In the genomic region with DNA sequence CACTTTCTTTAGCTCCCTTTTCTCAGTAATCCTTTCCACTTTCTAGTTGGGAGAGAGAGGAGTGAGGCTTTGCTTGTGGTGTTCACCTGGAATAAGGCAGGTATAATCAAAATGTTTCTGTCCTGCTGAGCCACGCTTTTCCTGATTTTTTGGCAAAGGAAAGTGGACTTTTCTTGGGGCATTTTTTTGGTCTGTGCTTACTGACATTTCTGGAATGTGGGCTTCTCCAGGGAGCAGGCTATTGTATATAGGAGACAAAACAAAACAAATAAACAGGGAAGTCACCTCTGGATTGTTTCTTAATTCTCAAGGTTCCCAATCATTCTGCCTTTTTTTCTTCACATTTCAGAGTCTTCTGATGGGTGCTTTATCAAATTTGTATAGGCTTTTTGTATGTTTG, we compare ENCODE assay signal across 24 cellular contexts.
"Had no signal": no experiment of that assay in that cellular context is flagged by ENCODE, and none has a peak within 500 bp of the region (broad histone marks: within the 10 kb centered on the region; RNA-seq: fewer than 3 reads in every experiment).

No MANE protein-coding gene starts in this region.

- H3K4me1 Mint-ChIP-seq: memory B cell; natural killer cell; stimulated activated naive B cell treated with anti-CD40 and anti-IgM and Interleukin-4, amounts not matched to agents 10 μg/mL and 1 μg/mL and 100 μg/mL, for 72 hours had no signal

- H3K27me3 ChIP-seq: brain microvascular endothelial cell, left lung, neutrophil, thyroid gland, uterus had no signal

- H3K9me3 Mint-ChIP-seq: dendritic cell treated with granulocyte-macrophage colony-stimulating factor and Interleukin-4, amounts not matched to agents 40 ng/mL and 50 ng/mL, for 4 days; natural killer cell had no signal

- ATAC-seq: left lung; mucosa of descending colon; natural killer cell; stimulated activated naive B cell treated with anti-CD40 and anti-IgM and Interleukin-4, amounts not matched to agents 10 μg/mL and 1 μg/mL and 100 μg/mL, for 72 hours had no signal

- H3K27me3 Mint-ChIP-seq: dendritic cell treated with granulocyte-macrophage colony-stimulating factor and Interleukin-4, amounts not matched to agents 40 ng/mL and 50 ng/mL, for 4 days had no signal

- H3K27ac Mint-ChIP-seq: activated naive CD8-positive, alpha-beta T cell; dendritic cell treated with granulocyte-macrophage colony-stimulating factor and Interleukin-4, amounts not matched to agents 40 ng/mL and 50 ng/mL, for 4 days; memory B cell; natural killer cell; stimulated activated naive B cell treated with anti-CD40 and anti-IgM and Interleukin-4, amounts not matched to agents 10 μg/mL and 1 μg/mL and 100 μg/mL, for 72 hours had no signal

- H3K4me1 ChIP-seq: left lung, thyroid gland, uterus had no signal

- DNase-seq: activated CD4-positive, alpha-beta T cell treated with anti-CD3 and anti-CD28 coated beads for 1 hour; activated CD4-positive, alpha-beta T cell treated with anti-CD3 and anti-CD28 coated beads, Interleukin-2, amount 50 U/mL, for 4 hours; activated effector memory CD4-positive, alpha-beta T cell treated with Interleukin-2 at 50 U/mL for 16 hours; activated T-cell treated with anti-CD3 and anti-CD28 coated beads, Interleukin-2, amount 50 U/mL, for 1 hour; amygdala; brain microvascular endothelial cell; cerebellar nuclear complex; effector memory CD4-positive, alpha-beta T cell; hippocampal formation; kidney; left lung; mucosa of descending colon; natural killer cell; posterior cingulate gyrus; stimulated activated CD4-positive, alpha-beta T cell treated with anti-CD3 and anti-CD28 coated beads, Interleukin-4, amount 100 ng/mL, for 1 hour; stimulated activated naive B cell treated with anti-CD40 and anti-IgM and Interleukin-4, amounts not matched to agents 10 μg/mL and 1 μg/mL and 100 μg/mL, for 72 hours; T-helper 1 cell; T1000; thyroid gland; uterus had no signal

- H3K27ac ChIP-seq: brain microvascular endothelial cell, left lung, neutrophil, thyroid gland, uterus had no signal

- H3K9me3 ChIP-seq: left lung, mucosa of descending colon, neutrophil, thyroid gland, uterus had no signal

- H3K36me3 ChIP-seq: brain microvascular endothelial cell, left lung, neutrophil, thyroid gland, uterus had no signal

- H3K4me3 ChIP-seq: left lung, mucosa of descending colon, thyroid gland, uterus had no signal

- H3K4me3 Mint-ChIP-seq: activated naive CD8-positive, alpha-beta T cell; dendritic cell treated with granulocyte-macrophage colony-stimulating factor and Interleukin-4, amounts not matched to agents 40 ng/mL and 50 ng/mL, for 4 days; memory B cell; natural killer cell; stimulated activated naive B cell treated with anti-CD40 and anti-IgM and Interleukin-4, amounts not matched to agents 10 μg/mL and 1 μg/mL and 100 μg/mL, for 72 hours had no signal

- H3K36me3 Mint-ChIP-seq: activated naive CD8-positive, alpha-beta T cell; memory B cell; natural killer cell; stimulated activated naive B cell treated with anti-CD40 and anti-IgM and Interleukin-4, amounts not matched to agents 10 μg/mL and 1 μg/mL and 100 μg/mL, for 72 hours had no signal
